Comparison of ENCODE assay signal across 25 cellular contexts in the genomic region with DNA sequence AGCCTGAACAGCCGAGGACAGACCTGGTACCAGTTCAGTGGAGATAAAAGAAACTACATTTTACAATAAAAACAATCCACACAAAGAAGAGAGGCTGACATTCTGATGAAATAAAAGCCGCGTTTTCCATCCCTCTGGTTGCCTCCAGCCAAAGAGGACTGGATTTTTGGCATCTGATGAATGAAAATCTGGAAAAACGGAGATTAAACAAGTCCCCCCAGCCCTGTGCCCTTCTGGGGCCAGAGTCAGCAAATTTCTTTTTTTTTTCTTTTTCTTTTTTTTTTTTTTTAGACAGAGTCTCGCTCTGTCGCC.
DNase-seq lines count a peak whose midpoint lies in the region; ATAC-seq and TF ChIP-seq lines count a peak whose summit lies in the region.
"Had no signal": no experiment of that assay in that cellular context is flagged by ENCODE, and none has a peak within 500 bp of the region (broad histone marks: within the 10 kb centered on the region; RNA-seq: fewer than 3 reads in every experiment).

No MANE protein-coding gene starts in this region.

- no peak overlapping the region for H3K9ac ChIP-seq in BLaER1 treated with 17β-estradiol and CSF1 and Interleukin-3, amounts not matched to agents 10 nM and 100 nM

- intact Hi-C loops in testis (cut with DNase I; ENCODE audit: low total_unique reads), result no loop called here

- no peaks in the 10 kb centered on the region for H3K36me3 ChIP-seq in BLaER1 treated with 17β-estradiol and CSF1 and Interleukin-3, amounts not matched to agents 10 nM and 100 nM
- H3K36me3 ChIP-seq in osteoblast (ENCODE audit: insufficient read depth, low read length), result no peaks in the 10 kb centered on the region
- no peaks in the 10 kb centered on the region for H3K36me3 ChIP-seq in testis (ENCODE audit: low read depth, missing control alignments)
- H3K36me3 ChIP-seq: BE2C had no signal

- H3K9me3 Mint-ChIP-seq in T-cell, result peaks cover 0 to 3% (median 0%) of the 10 kb centered on the region in 3 donors

- H3K4me1 Mint-ChIP-seq in T-cell, result peaks cover 6 to 14% (median 7%) of the 10 kb centered on the region in 3 donors

- H3K4me3 ChIP-seq in BLaER1 treated with 17β-estradiol and CSF1 and Interleukin-3, amounts not matched to agents 10 nM and 100 nM, result no peak overlapping the region
- H3K4me3 ChIP-seq in osteoblast (ENCODE audit: insufficient read depth, low read length), result no peak overlapping the region
- H3K4me3 ChIP-seq in testis, result no peak overlapping the region
- H3K4me3 ChIP-seq: GM12878 had no signal

- no peak for TF ChIP-seq POLR2A in testis (IDR thresholded peaks at IDR 0.05)

- no peaks in the 10 kb centered on the region for H3K79me2 ChIP-seq in osteoblast (ENCODE audit: insufficient read depth, low read length)

- H3K27ac ChIP-seq in BLaER1 treated with 17β-estradiol and CSF1 and Interleukin-3, amounts not matched to agents 10 nM and 100 nM, result no peak overlapping the region
- no peak overlapping the region for H3K27ac ChIP-seq in osteoblast (ENCODE audit: low read depth, low read length)
- H3K27ac ChIP-seq in testis, result peak overlapping the region; percentile 14 to 18

- peak; percentile 44 to 59 for DNase-seq in dermis microvascular lymphatic vessel endothelial cell (ENCODE audit: low read depth in 2 of 2)
- peak; percentile 35 for DNase-seq in osteoblast (ENCODE audit: insufficient read length, low spot score, missing footprints)
- DNase-seq in testis, result no peak
- no peak for DNase-seq in NCI-H2227 (lab: John Stamatoyannopoulos, UW; ENCODE audit: unreplicated experiment)
- no peak for DNase-seq in T-cell
- no peak for DNase-seq in activated CD4-positive, CD25-positive, alpha-beta regulatory T cell (lab: John Stamatoyannopoulos, UW)
- DNase-seq: 8988T; ACHN; BE2C; C1 segment of cervical spinal cord; CD4-positive, alpha-beta memory T cell; CD4-positive, CD25-positive, alpha-beta regulatory T cell; CD8-positive, alpha-beta memory T cell; COR-L47; DMS 273 treated with DMSO at 0.1 percent for 48 hours; DMS153; DMS53; DMS79; DND-41; EL; GDM1 had no signal

- H3K4me3 Mint-ChIP-seq in T-cell, result no peak overlapping the region
- H3K4me3 Mint-ChIP-seq: CD14-positive monocyte; CD4-positive, alpha-beta memory T cell; CD4-positive, CD25-positive, alpha-beta regulatory T cell; CD8-positive, alpha-beta memory T cell had no signal

- H4K20me1 ChIP-seq in BLaER1 treated with 17β-estradiol and CSF1 and Interleukin-3, amounts not matched to agents 10 nM and 100 nM, result peaks cover 0 to 21% (median 0%) of the 10 kb centered on the region in 11 experiments; a peak in 2 of 22 replicates
- no peaks in the 10 kb centered on the region for H4K20me1 ChIP-seq in osteoblast (ENCODE audit: insufficient read depth, low read length)

- no peak overlapping the region for H3K27ac Mint-ChIP-seq in T-cell
- H3K27ac Mint-ChIP-seq: CD14-positive monocyte; CD4-positive, alpha-beta memory T cell; CD4-positive, CD25-positive, alpha-beta regulatory T cell; CD8-positive, alpha-beta memory T cell had no signal

- H3K36me3 Mint-ChIP-seq in T-cell, result no peaks in the 10 kb centered on the region
- H3K36me3 Mint-ChIP-seq: CD14-positive monocyte; CD4-positive, CD25-positive, alpha-beta regulatory T cell; CD8-positive, alpha-beta memory T cell had no signal

- H3K27me3 ChIP-seq in BLaER1 treated with 17β-estradiol and CSF1 and Interleukin-3, amounts not matched to agents 10 nM and 100 nM, result peaks cover 0 to 12% (median 0%) of the 10 kb centered on the region in 11 experiments; a peak in 2 of 22 replicates
- H3K27me3 ChIP-seq in osteoblast (ENCODE audit: insufficient read depth, low read length), result no peaks in the 10 kb centered on the region
- no peaks in the 10 kb centered on the region for H3K27me3 ChIP-seq in testis
- H3K27me3 ChIP-seq: BE2C had no signal

- no peak for ATAC-seq in T-cell (replicated peaks in 1 of 4)
- ATAC-seq in GM21423 (IDR thresholded peaks at IDR 0.05; ENCODE audit: unreplicated experiment), result no peak
- ATAC-seq: GM12878 had no signal

- CTCF ChIA-PET in T-cell (lab: Charles Lee), result no interaction called here

- peaks cover 8 to 24% (median 14%) of the 10 kb centered on the region in 11 experiments for H3K9me3 ChIP-seq in BLaER1 treated with 17β-estradiol and CSF1 and Interleukin-3, amounts not matched to agents 10 nM and 100 nM (replicated peaks in 1 of 11)
- no peaks in the 10 kb centered on the region for H3K9me3 ChIP-seq in osteoblast (ENCODE audit: low read depth, low read length)
- H3K9me3 ChIP-seq in testis, result no peaks in the 10 kb centered on the region
- H3K9me3 ChIP-seq: BE2C had no signal

- H3K4me1 ChIP-seq in BLaER1 treated with 17β-estradiol and CSF1 and Interleukin-3, amounts not matched to agents 10 nM and 100 nM, result peaks cover 27 to 84% (median 79%) of the 10 kb centered on the region in 10 experiments
- H3K4me1 ChIP-seq in osteoblast (ENCODE audit: insufficient read depth, low read length) (no peaks in the 10 kb centered on the region), testis (peaks cover 7% of the 10 kb centered on the region)
- H3K4me1 ChIP-seq: BE2C had no signal

- POLR2A ChIA-PET in T-cell (lab: Charles Lee), result no interaction called here

- H3K27me3 Mint-ChIP-seq in T-cell, result peaks cover 12 to 17% of the 10 kb centered on the region in 2 donors

- H2AFZ ChIP-seq in osteoblast (ENCODE audit: low read length), result no peak overlapping the region

- TF ChIP-seq CTCF in osteoblast (IDR thresholded peaks at IDR 0.05; ENCODE audit: extremely low read depth, low read depth, low read length) (no peak), testis (IDR thresholded peaks at IDR 0.05) (no peak)

- 42 to 52% methylated on average over 5 to 6 of the region's 6 CpGs for WGBS in testis, 2 donors

- peak overlapping the region in 7 of 11 experiments; percentile 60 to 84 (median 81); a peak in 12 of 22 replicates for H3K4me2 ChIP-seq in BLaER1 treated with 17β-estradiol and CSF1 and Interleukin-3, amounts not matched to agents 10 nM and 100 nM
- H3K4me2 ChIP-seq in osteoblast (ENCODE audit: insufficient read depth, low read length), result no peak overlapping the region

Comparison
In these comparisons a context has a peak if more than half of its experiments do, and no peak if none do; other contexts are left out.
1. H3K27ac ChIP-seq: peak in testis (2 of 2); none in BLaER1 treated with 17β-estradiol and CSF1 and Interleukin-3, amounts not matched to agents 10 nM and 100 nM (0 of 11) and osteoblast (single experiment).
2. DNase-seq: peak in dermis microvascular lymphatic vessel endothelial cell (2 of 2) and osteoblast (single experiment); none in testis (single experiment), NCI-H2227 (single experiment), T-cell (0 of 34) and activated CD4-positive, CD25-positive, alpha-beta regulatory T cell (0 of 4).